In genomic region chr7:119572132-119572531, GRCh38 we compare ENCODE assay signal across 17 cellular contexts.
DNase-seq lines count a peak whose midpoint lies in the region; ATAC-seq lines count a peak whose summit lies in the region.
"Had no signal": no experiment of that assay in that cellular context is flagged by ENCODE, and none has a peak within 500 bp of the region (broad histone marks: within the 10 kb centered on the region; RNA-seq: fewer than 3 reads in every experiment).

No MANE protein-coding gene starts in this region.

- H3K9me2 ChIP-seq in GM23248 (ENCODE audit: insufficient read depth): no peaks in the 10 kb centered on the region

- H4K20me1 ChIP-seq in GM23248 (ENCODE audit: insufficient read depth): no peaks in the 10 kb centered on the region
- H4K20me1 ChIP-seq: BLaER1 treated with 17β-estradiol and CSF1 and Interleukin-3, amounts not matched to agents 10 nM and 100 nM had no signal

- no peaks in the 10 kb centered on the region for H3K79me2 ChIP-seq in GM23248 (ENCODE audit: insufficient read depth)
- H3K79me2 ChIP-seq: parathyroid adenoma had no signal

- H3K4me2 ChIP-seq in GM23248 (ENCODE audit: unreplicated experiment): no peak overlapping the region
- H3K4me2 ChIP-seq: BLaER1 treated with 17β-estradiol and CSF1 and Interleukin-3, amounts not matched to agents 10 nM and 100 nM had no signal

- no peak overlapping the region for H2AFZ ChIP-seq in GM23248
- H2AFZ ChIP-seq: parathyroid adenoma had no signal

- DNase-seq in GM23248: peak; percentile 0
- peak; percentile 29 for DNase-seq in NCI-H524 treated with DMSO at 0.1 percent for 48 hours (lab: John Stamatoyannopoulos, UW)
- peak; percentile 47 for DNase-seq in globus pallidus (ENCODE audit: low spot score)
- peak; percentile 3 for DNase-seq in putamen (ENCODE audit: low spot score)
- DNase-seq in activated CD4-positive, alpha-beta T cell treated with anti-CD3 and anti-CD28 coated beads for 48 hours: no peak
- no peak for DNase-seq in T-helper 1 cell
- DNase-seq: activated CD4-positive, alpha-beta T cell treated with anti-CD3 and anti-CD28 coated beads, Interleukin-2, amount 10 ng/mL, durations not matched to agents 7 days and 5 days; activated naive CD4-positive, alpha-beta T cell; GOT3; NCI-H1417 treated with DMSO at 0.1 percent for 48 hours; NCI-H226; OCI-M1; thyroid gland had no signal

- H3K27ac ChIP-seq in GM23248: no peak overlapping the region
- H3K27ac ChIP-seq: BLaER1 treated with 17β-estradiol and CSF1 and Interleukin-3, amounts not matched to agents 10 nM and 100 nM; parathyroid adenoma; spleen; thyroid gland had no signal

- H3K27me3 ChIP-seq in GM23248 (replicated peaks; ENCODE audit: insufficient read depth): no peaks in the 10 kb centered on the region
- H3K27me3 ChIP-seq: BLaER1 treated with 17β-estradiol and CSF1 and Interleukin-3, amounts not matched to agents 10 nM and 100 nM; spleen; thyroid gland had no signal

- no peak for ATAC-seq in HG03565 (IDR thresholded peaks at IDR 0.05; ENCODE audit: unreplicated experiment)

- H3K36me3 ChIP-seq in GM23248 (ENCODE audit: low read depth): no peaks in the 10 kb centered on the region
- H3K36me3 ChIP-seq: BLaER1 treated with 17β-estradiol and CSF1 and Interleukin-3, amounts not matched to agents 10 nM and 100 nM; spleen; thyroid gland had no signal

- no peaks in the 10 kb centered on the region for H3K4me1 ChIP-seq in GM23248 (ENCODE audit: insufficient read depth)
- H3K4me1 ChIP-seq: BLaER1 treated with 17β-estradiol and CSF1 and Interleukin-3, amounts not matched to agents 10 nM and 100 nM; parathyroid adenoma; spleen; thyroid gland had no signal

- in situ Hi-C loops in GM23248 (cut with MboI): no loop called here

- WGBS in GM23248 (ENCODE audit: low coverage in 1 of 2, low lambda C conversion rate in 2 of 2, missing lambda C conversion rate in 2 of 2), 2 experiments: 18 to 38% methylated on average over 4 of the region's 4 CpGs

- H3K4me3 ChIP-seq in GM23248: no peak overlapping the region
- H3K4me3 ChIP-seq: BLaER1 treated with 17β-estradiol and CSF1 and Interleukin-3, amounts not matched to agents 10 nM and 100 nM; spleen; thyroid gland had no signal

- H3K9me3 ChIP-seq in GM23248 (ENCODE audit: low read depth): no peaks in the 10 kb centered on the region
- H3K9me3 ChIP-seq: thyroid gland had no signal

- no peaks in the 10 kb centered on the region for H3F3A ChIP-seq in GM23248 (ENCODE audit: insufficient read depth)

- no peak overlapping the region for H3K9ac ChIP-seq in GM23248
- H3K9ac ChIP-seq: BLaER1 treated with 17β-estradiol and CSF1 and Interleukin-3, amounts not matched to agents 10 nM and 100 nM; parathyroid adenoma had no signal

Comparison
In these comparisons a context has a peak if more than half of its experiments do, and no peak if none do; other contexts are left out.
1. DNase-seq: peak in GM23248 (single experiment), NCI-H524 treated with DMSO at 0.1 percent for 48 hours (single experiment), globus pallidus (single experiment) and putamen (single experiment); none in activated CD4-positive, alpha-beta T cell treated with anti-CD3 and anti-CD28 coated beads for 48 hours (single experiment) and T-helper 1 cell (0 of 5).